Comparison of ENCODE assay signal across 10 cellular contexts in genomic region chr20:53692465-53693067, GRCh38.
A peak's percentile ranks its signal among the peaks of the same experiment; 100 is the strongest.
DNase-seq lines count a peak whose midpoint lies in the region; ATAC-seq and TF ChIP-seq lines count a peak whose summit lies in the region.
"Had no signal": no experiment of that assay in that cellular context is flagged by ENCODE, and none has a peak within 500 bp of the region (broad histone marks: within the 10 kb centered on the region; RNA-seq: fewer than 3 reads in every experiment).

No MANE protein-coding gene starts in this region.

- ATAC-seq in GM19328 (IDR thresholded peaks at IDR 0.05; ENCODE audit: unreplicated experiment), result no peak
- no peak for ATAC-seq in activated CD4-positive, CD25-positive, alpha-beta regulatory T cell treated with anti-CD3 and anti-CD28 coated beads, Interleukin-2, amount 50 U/mL, for 24 hours

- H3K4me3 Mint-ChIP-seq in progenitor cell of endocrine pancreas (ENCODE audit: low read depth), result no peak overlapping the region

- H3K27me3 Mint-ChIP-seq in progenitor cell of endocrine pancreas, result no peaks in the 10 kb centered on the region

- peaks cover 2% of the 10 kb centered on the region for H3K4me1 Mint-ChIP-seq in progenitor cell of endocrine pancreas (ENCODE audit: low read depth)

- H3F3A ChIP-seq in OCI-LY1 (ENCODE audit: insufficient read depth, low read length), result 0 out of 2 replicates have a peak, but pooled peaks cover 4% of the 10 kb centered on the region

- H3K9me3 ChIP-seq in OCI-LY1 (ENCODE audit: low read length), result no peaks in the 10 kb centered on the region
- H3K9me3 ChIP-seq in fibroblast of lung (ENCODE audit: control insufficient read depth, insufficient read depth, low read depth, low read length), result no peaks in the 10 kb centered on the region
- H3K9me3 ChIP-seq: tibial artery had no signal

- no peaks in the 10 kb centered on the region for H3K9me2 ChIP-seq in OCI-LY1 (ENCODE audit: low read depth, low read length)

- H3K27ac Mint-ChIP-seq in progenitor cell of endocrine pancreas, result peak overlapping the region; percentile 88

- no peaks in the 10 kb centered on the region for H3K36me3 ChIP-seq in OCI-LY1 (ENCODE audit: insufficient read depth, low read length)
- no peaks in the 10 kb centered on the region for H3K36me3 ChIP-seq in fibroblast of lung (ENCODE audit: control insufficient read depth, insufficient read depth, low read length)
- H3K36me3 ChIP-seq: tibial artery had no signal

- TF ChIP-seq CTCF in OCI-LY1 (IDR thresholded peaks at IDR 0.05; ENCODE audit: low read length) (no peak), fibroblast of lung (conservative IDR thresholded peaks at IDR 0.05 in 1 of 2, IDR thresholded peaks at IDR 0.05 in 1 of 2; ENCODE audit: low read depth in 1 of 2, low read length in 2 of 2) (no peak), progenitor cell of endocrine pancreas (IDR thresholded peaks at IDR 0.05; ENCODE audit: unreplicated experiment) (no peak)

- H3K36me3 Mint-ChIP-seq in progenitor cell of endocrine pancreas (ENCODE audit: insufficient read depth), result no peaks in the 10 kb centered on the region

- H3K4me3 ChIP-seq in OCI-LY1 (ENCODE audit: low read depth, low read length, poor library complexity, severe bottlenecking), result no peak overlapping the region
- H3K4me3 ChIP-seq in fibroblast of lung (replicated peaks in 1 of 4; ENCODE audit: control extremely low read depth in 1 of 4, insufficient read depth in 1 of 4, low read depth in 3 of 4, low read length in 4 of 4), result no peak overlapping the region
- H3K4me3 ChIP-seq: tibial artery had no signal

- H3K9ac ChIP-seq in OCI-LY1 (ENCODE audit: low read length) (no peak overlapping the region), fibroblast of lung (ENCODE audit: insufficient read depth, low read length) (peak overlapping the region; percentile 20)
- H3K9ac ChIP-seq: parathyroid adenoma had no signal

- H3K27ac ChIP-seq in OCI-LY1 (ENCODE audit: low read depth, low read length, poor library complexity, severe bottlenecking) (peak overlapping the region; percentile 63), fibroblast of lung (ENCODE audit: insufficient read depth, low read length) (peak overlapping the region; percentile 61)
- H3K27ac ChIP-seq: parathyroid adenoma, tibial artery had no signal

- H3K4me2 ChIP-seq in OCI-LY1 (ENCODE audit: low read length), result no peak overlapping the region
- peak overlapping the region; percentile 23 for H3K4me2 ChIP-seq in fibroblast of lung (ENCODE audit: extremely low read depth, insufficient read depth, low read length)

- H4K20me1 ChIP-seq in OCI-LY1 (ENCODE audit: insufficient read depth, low read length) (no peaks in the 10 kb centered on the region), fibroblast of lung (ENCODE audit: control insufficient read depth, extremely low read depth, insufficient read depth, low read length) (no peaks in the 10 kb centered on the region)

- no peaks in the 10 kb centered on the region for H3K9me3 Mint-ChIP-seq in progenitor cell of endocrine pancreas (ENCODE audit: low read depth)

- H2AFZ ChIP-seq in OCI-LY1 (ENCODE audit: low read length), result 0 out of 2 replicates have a peak overlapping the region, but pooled peaks have one; percentile 11
- H2AFZ ChIP-seq in fibroblast of lung (ENCODE audit: low read length), result no peak overlapping the region
- H2AFZ ChIP-seq: parathyroid adenoma had no signal

- H3K79me2 ChIP-seq in OCI-LY1 (ENCODE audit: insufficient read depth, low read length), result no peaks in the 10 kb centered on the region
- no peaks in the 10 kb centered on the region for H3K79me2 ChIP-seq in fibroblast of lung (ENCODE audit: control insufficient read depth, insufficient read depth, low read length)
- H3K79me2 ChIP-seq: parathyroid adenoma had no signal

- H3K27me3 ChIP-seq in OCI-LY1 (ENCODE audit: insufficient read depth, low read length), result no peaks in the 10 kb centered on the region
- H3K27me3 ChIP-seq in fibroblast of lung (ENCODE audit: control insufficient read depth, insufficient read depth, low read length), result no peaks in the 10 kb centered on the region
- H3K27me3 ChIP-seq: tibial artery had no signal

- DNase-seq in GM04503 (ENCODE audit: low read depth) (peak; percentile 97), fibroblast of lung (ENCODE audit: low read depth in 2 of 2) (peak; percentile 87 to 96), progenitor cell of endocrine pancreas (ENCODE audit: low spot score, unreplicated experiment) (no peak), SHP77 (lab: John Stamatoyannopoulos, UW) (no peak), UCSD-AML1 (lab: John Stamatoyannopoulos, UW; ENCODE audit: unreplicated experiment) (no peak)

- peaks cover 51% of the 10 kb centered on the region for H3K4me1 ChIP-seq in OCI-LY1 (ENCODE audit: insufficient read depth, low read length, severe bottlenecking)
- peaks cover 6% of the 10 kb centered on the region for H3K4me1 ChIP-seq in fibroblast of lung (ENCODE audit: control insufficient read depth, extremely low read depth, insufficient read depth, low read length)
- H3K4me1 ChIP-seq: parathyroid adenoma, tibial artery had no signal

Comparison
In these comparisons a context has a peak if more than half of its experiments do, and no peak if none do; other contexts are left out.
1. DNase-seq: peak in GM04503 (single experiment) and fibroblast of lung (2 of 2); none in progenitor cell of endocrine pancreas (single experiment), SHP77 (0 of 2) and UCSD-AML1 (single experiment).